8 cellular contexts compared by ENCODE assay signal in genomic region chr17:44218344-44219125, GRCh38. TPM values are rescaled to one million over a fixed set of nuclear protein-coding genes. Genes with fewer than 3 reads are reported as not detected.
DNase-seq lines count a peak whose midpoint lies in the region; ATAC-seq, FAIRE-seq and TF ChIP-seq lines count a peak whose summit lies in the region.

No MANE protein-coding gene starts in this region.

- no peaks in the 10 kb centered on the region for H3K9me3 Mint-ChIP-seq in activated T-helper 17 cell treated with anti-CD3 and anti-CD28 coated beads, Interleukin-2, amount 50 U/mL, for 72 hours
- H3K9me3 Mint-ChIP-seq in natural killer cell: no peaks in the 10 kb centered on the region

- ATAC-seq in GM21619 (IDR thresholded peaks at IDR 0.05; ENCODE audit: unreplicated experiment): peak; percentile 27
- peak; percentile 68 for ATAC-seq in activated T-helper 17 cell treated with anti-CD3 and anti-CD28 coated beads, Interleukin-2, amount 50 U/mL, for 72 hours (replicated peaks)
- peak; percentile 61 to 83 (median 66) for ATAC-seq in natural killer cell
- peak; percentile 44 for ATAC-seq in stimulated activated naive CD8-positive, alpha-beta T cell treated with anti-CD3 and anti-CD28 coated beads, Interleukin-15, Interleukin-2, amounts not matched to agents 100 U/mL and 50 U/mL, for 24 hours

- H3K4me1 Mint-ChIP-seq in activated T-helper 17 cell treated with anti-CD3 and anti-CD28 coated beads, Interleukin-2, amount 50 U/mL, for 72 hours: peaks cover 20% of the 10 kb centered on the region
- peaks cover 42 to 55% of the 10 kb centered on the region in 2 donors for H3K4me1 Mint-ChIP-seq in natural killer cell

- TF ChIP-seq CTCF in natural killer cell (IDR thresholded peaks at IDR 0.05): peak; percentile 9

- H3K27ac Mint-ChIP-seq in activated T-helper 17 cell treated with anti-CD3 and anti-CD28 coated beads, Interleukin-2, amount 50 U/mL, for 72 hours: peak overlapping the region; percentile 74
- H3K27ac Mint-ChIP-seq in natural killer cell: peak overlapping the region; percentile 72 to 77

- peaks cover 46% of the 10 kb centered on the region for H3K36me3 Mint-ChIP-seq in activated T-helper 17 cell treated with anti-CD3 and anti-CD28 coated beads, Interleukin-2, amount 50 U/mL, for 72 hours (ENCODE audit: low read depth)
- H3K36me3 Mint-ChIP-seq in natural killer cell: no peaks in the 10 kb centered on the region

- FAIRE-seq in RCC 7860 (lab: Jason Lieb, UNC): no peak

- intact Hi-C loops in natural killer cell (cut with micrococcal nuclease): loop anchor here (2.0 to 10.0 kb wide), 2 partner anchors 32 to 286 kb away; partner anchors contain the start of genes GPATCH8 and TMUB2

- H3K4me3 Mint-ChIP-seq in activated T-helper 17 cell treated with anti-CD3 and anti-CD28 coated beads, Interleukin-2, amount 50 U/mL, for 72 hours: peak overlapping the region; percentile 84
- H3K4me3 Mint-ChIP-seq in natural killer cell: peak overlapping the region; percentile 70

- H3K27me3 Mint-ChIP-seq in activated T-helper 17 cell treated with anti-CD3 and anti-CD28 coated beads, Interleukin-2, amount 50 U/mL, for 72 hours: no peaks in the 10 kb centered on the region
- no peaks in the 10 kb centered on the region for H3K27me3 Mint-ChIP-seq in natural killer cell (ENCODE audit: low read depth in 2 of 2)

- DNase-seq in D341Med (ENCODE audit: low spot score) (peak; percentile 98), Kasumi-1 (lab: John Stamatoyannopoulos, UW) (peak; percentile 72 to 80), RCC 7860 (ENCODE audit: low spot score) (peak; percentile 81), fibroblast of peridontal ligament (ENCODE audit: extremely low read depth) (peak; percentile 85), natural killer cell (peak; percentile 84)
- DNase-seq in stimulated activated naive CD8-positive, alpha-beta T cell treated with anti-CD3 and anti-CD28 coated beads, Interleukin-15, Interleukin-2, amounts not matched to agents 100 U/mL and 50 U/mL, for 24 hours: peak; percentile 91

RNA-seq across cellular contexts. Expression of gene UBTF, which starts 0.9 kb away (rescaled TPM):
- 100 to 1,000 TPM in 1 of 2 donors, 10 to 100 TPM in 1; 94.2 to 135 TPM for total RNA-seq in activated T-helper 17 cell treated with anti-CD3 and anti-CD28 coated beads, Interleukin-2, amount 50 U/mL, for 72 hours
- total RNA-seq in natural killer cell: 100 to 1,000 TPM; 132 to 169 (median 168) TPM

RNA-seq across cellular contexts. Expression of gene ATXN7L3, which starts 18.9 kb away (rescaled TPM):
- total RNA-seq in activated T-helper 17 cell treated with anti-CD3 and anti-CD28 coated beads, Interleukin-2, amount 50 U/mL, for 72 hours: 10 to 100 TPM; 65.5 to 89.1 TPM
- total RNA-seq in natural killer cell: 100 to 1,000 TPM in 2 of 3 donors, 10 to 100 TPM in 1; 87.6 to 112 (median 109) TPM

RNA-seq across cellular contexts. Expression of gene TMUB2, which starts 31.8 kb away (rescaled TPM):
- total RNA-seq in activated T-helper 17 cell treated with anti-CD3 and anti-CD28 coated beads, Interleukin-2, amount 50 U/mL, for 72 hours: 10 to 100 TPM; 26.6 to 39.6 TPM
- 10 to 100 TPM; 40.4 to 48.2 (median 41.0) TPM for total RNA-seq in natural killer cell

RNA-seq across cellular contexts. Expression of gene ASB16, which starts 48.0 kb away (rescaled TPM):
- under 1 TPM; 0.22 to 0.58 TPM for total RNA-seq in activated T-helper 17 cell treated with anti-CD3 and anti-CD28 coated beads, Interleukin-2, amount 50 U/mL, for 72 hours
- total RNA-seq in natural killer cell: not detected

RNA-seq across cellular contexts. Expression of gene SLC4A1, which starts 49.4 kb away (rescaled TPM):
- not detected for total RNA-seq in activated T-helper 17 cell treated with anti-CD3 and anti-CD28 coated beads, Interleukin-2, amount 50 U/mL, for 72 hours
- not detected for total RNA-seq in natural killer cell

Comparison
In these comparisons a context has a peak if more than half of its experiments do, and no peak if none do; other contexts are left out.
1. Peak in every context shown above with its lines: DNase-seq and ATAC-seq.